Comparison of ENCODE assay signal across 1 cellular context in the genomic region with DNA sequence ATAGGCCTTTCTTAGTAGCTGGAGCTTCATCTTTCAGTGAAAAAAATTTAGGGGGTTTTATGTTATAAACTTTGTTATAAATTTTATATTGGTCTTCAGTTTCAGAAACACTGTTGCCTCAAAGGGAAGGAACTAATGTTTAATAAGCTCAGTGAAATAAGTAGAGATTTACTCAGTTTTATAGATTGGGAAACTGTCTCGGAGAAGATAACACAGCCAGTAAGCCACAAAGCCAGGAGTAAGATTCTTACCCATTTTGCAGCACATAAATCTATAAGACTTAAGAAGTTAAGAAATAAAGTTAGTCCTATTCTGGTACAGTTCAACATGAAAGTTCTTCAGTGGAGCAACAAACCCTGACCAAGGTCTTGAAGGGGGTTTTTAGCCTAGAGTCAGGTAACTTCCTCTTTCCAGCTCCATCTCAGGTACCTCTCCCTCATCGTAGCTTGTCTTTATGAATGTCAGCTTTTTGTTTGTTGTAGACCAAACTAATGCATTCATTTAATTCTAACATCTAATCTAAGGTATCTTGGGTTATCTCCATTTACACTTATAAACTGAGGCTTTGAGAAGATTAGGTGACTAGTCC.
A peak's percentile ranks its signal among the peaks of the same experiment; 100 is the strongest.
TF ChIP-seq lines count a peak whose summit lies in the region.

No MANE protein-coding gene starts in this region.

TF ChIP-seq in K562, 482 proteins besides CTCF, POLR2A, EP300 and RAD21:
- TF ChIP-seq HNRNPH1 (optimal IDR thresholded peaks at IDR 0.05; ENCODE audit: low read depth, low read length) (no peak), ZNF551 (CRISPR knock-in tag; IDR thresholded peaks at IDR 0.05) (0 out of 2 replicates have a peak, but pooled peaks have one; percentile 53), RBFOX2 (IDR thresholded peaks at IDR 0.05; ENCODE audit: low read depth, low read length) (0 out of 2 replicates have a peak, but pooled peaks have one; percentile 27), SRSF7 (optimal IDR thresholded peaks at IDR 0.05; ENCODE audit: low read depth, low read length) (no peak), NFIX (CRISPR knock-in tag; IDR thresholded peaks at IDR 0.05; ENCODE audit: low read depth) (no peak), TRIM24 (IDR thresholded peaks at IDR 0.05) (no peak), CEBPB (tag; IDR thresholded peaks at IDR 0.05) (0 out of 2 replicates have a peak, but pooled peaks have one; percentile 9), LCOR (CRISPR knock-in tag; IDR thresholded peaks at IDR 0.05) (0 out of 2 replicates have a peak, but pooled peaks have one; percentile 30), CEBPG (CRISPR knock-in tag; IDR thresholded peaks at IDR 0.05) (no peak), CEBPG (tag; conservative IDR thresholded peaks at IDR 0.05 in 1 of 2, IDR thresholded peaks at IDR 0.05 in 1 of 2) (no peak), SNIP1 (IDR thresholded peaks at IDR 0.05; ENCODE audit: low read depth) (no peak), CHCHD3 (CRISPR knock-in tag; IDR thresholded peaks at IDR 0.05) (no peak)
- TF ChIP-seq, protein P1, sequence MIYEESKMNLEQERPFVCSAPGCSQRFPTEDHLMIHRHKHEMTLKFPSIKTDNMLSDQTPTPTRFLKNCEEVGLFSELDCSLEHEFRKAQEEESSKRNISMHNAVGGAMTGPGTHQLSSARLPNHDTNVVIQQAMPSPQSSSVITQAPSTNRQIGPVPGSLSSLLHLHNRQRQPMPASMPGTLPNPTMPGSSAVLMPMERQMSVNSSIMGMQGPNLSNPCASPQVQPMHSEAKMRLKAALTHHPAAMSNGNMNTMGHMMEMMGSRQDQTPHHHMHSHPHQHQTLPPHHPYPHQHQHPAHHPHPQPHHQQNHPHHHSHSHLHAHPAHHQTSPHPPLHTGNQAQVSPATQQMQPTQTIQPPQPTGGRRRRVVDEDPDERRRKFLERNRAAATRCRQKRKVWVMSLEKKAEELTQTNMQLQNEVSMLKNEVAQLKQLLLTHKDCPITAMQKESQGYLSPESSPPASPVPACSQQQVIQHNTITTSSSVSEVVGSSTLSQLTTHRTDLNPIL (CRISPR knock-in tag; IDR thresholded peaks at IDR 0.05): 0 out of 2 replicates have a peak, but pooled peaks have one; percentile 40
- TF ChIP-seq, protein P2, sequence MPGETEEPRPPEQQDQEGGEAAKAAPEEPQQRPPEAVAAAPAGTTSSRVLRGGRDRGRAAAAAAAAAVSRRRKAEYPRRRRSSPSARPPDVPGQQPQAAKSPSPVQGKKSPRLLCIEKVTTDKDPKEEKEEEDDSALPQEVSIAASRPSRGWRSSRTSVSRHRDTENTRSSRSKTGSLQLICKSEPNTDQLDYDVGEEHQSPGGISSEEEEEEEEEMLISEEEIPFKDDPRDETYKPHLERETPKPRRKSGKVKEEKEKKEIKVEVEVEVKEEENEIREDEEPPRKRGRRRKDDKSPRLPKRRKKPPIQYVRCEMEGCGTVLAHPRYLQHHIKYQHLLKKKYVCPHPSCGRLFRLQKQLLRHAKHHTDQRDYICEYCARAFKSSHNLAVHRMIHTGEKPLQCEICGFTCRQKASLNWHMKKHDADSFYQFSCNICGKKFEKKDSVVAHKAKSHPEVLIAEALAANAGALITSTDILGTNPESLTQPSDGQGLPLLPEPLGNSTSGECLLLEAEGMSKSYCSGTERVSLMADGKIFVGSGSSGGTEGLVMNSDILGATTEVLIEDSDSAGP (CRISPR knock-in tag; IDR thresholded peaks at IDR 0.05): no peak
